Comparison of ENCODE assay signal across 24 cellular contexts in genomic region chr13:47306991-47307390, GRCh38.
DNase-seq lines count a peak whose midpoint lies in the region; ATAC-seq and TF ChIP-seq lines count a peak whose summit lies in the region.
"Had no signal": no experiment of that assay in that cellular context is flagged by ENCODE, and none has a peak within 500 bp of the region (broad histone marks: within the 10 kb centered on the region; RNA-seq: fewer than 3 reads in every experiment).

No MANE protein-coding gene starts in this region.

- H3K4me3 ChIP-seq in fibroblast of the aortic adventitia (ENCODE audit: low read depth, low read length): no peak overlapping the region
- H3K4me3 ChIP-seq: A549; BLaER1 treated with 17β-estradiol and CSF1 and Interleukin-3, amounts not matched to agents 10 nM and 100 nM; GM23248; SJCRH30 had no signal

- DNase-seq in ELF-1 (ENCODE audit: low read depth, low spot score) (peak; percentile 34), SHP77 (lab: John Stamatoyannopoulos, UW) (peak; percentile 5 to 30), fibroblast of the aortic adventitia (ENCODE audit: low read depth) (peak; percentile 15), mucosa of gallbladder (ENCODE audit: low spot score) (peak; percentile 16), OCI-M1 (lab: John Stamatoyannopoulos, UW) (no peak)
- DNase-seq: AML-193; CD4-positive, alpha-beta T cell; COR-L47; DMS79 treated with DMSO at 0.1 percent for 48 hours; GM23248; HCEC 1CT; NCI-H1092 treated with DMSO at 0.1 percent for 48 hours; NCI-H1436; NCI-H187 treated with DMSO at 0.1 percent for 48 hours; NCI-H2107; NCI-H526; SJCRH30; T-helper 17 cell had no signal

- ATAC-seq in HG02642 (IDR thresholded peaks at IDR 0.05; ENCODE audit: poor library complexity, unreplicated experiment) (no peak), HG03196 (IDR thresholded peaks at IDR 0.05; ENCODE audit: unreplicated experiment) (no peak), GM18868 (IDR thresholded peaks at IDR 0.05; ENCODE audit: unreplicated experiment) (no peak)
- ATAC-seq: A549, SK-N-SH treated with all-trans-retinoic acid at 6 μM for 48 hours, T-helper 17 cell had no signal

- no peak for TF ChIP-seq CTCF in fibroblast of the aortic adventitia (IDR thresholded peaks at IDR 0.05; ENCODE audit: insufficient read depth, low read length)
